20 cellular contexts compared by ENCODE assay signal in the genomic region with DNA sequence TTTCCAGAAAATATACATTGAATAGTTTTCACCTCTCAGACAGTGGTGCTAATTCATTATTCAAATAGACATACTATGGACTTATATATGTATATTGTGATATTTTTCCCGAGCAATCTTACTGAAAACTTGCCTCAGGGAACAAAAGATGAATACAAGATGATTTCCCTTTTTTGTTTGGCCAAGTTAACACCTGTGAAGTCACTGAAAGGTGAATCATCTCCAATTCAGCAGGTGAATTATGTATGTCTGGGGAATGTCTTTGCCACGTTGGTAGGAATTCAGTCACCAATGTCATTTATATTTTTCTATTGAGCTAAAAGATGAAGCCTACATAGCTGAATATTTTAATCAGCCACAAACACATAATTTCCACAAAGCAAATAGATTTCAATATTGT.
DNase-seq lines count a peak whose midpoint lies in the region; ATAC-seq, FAIRE-seq and TF ChIP-seq lines count a peak whose summit lies in the region.
"Had no signal": no experiment of that assay in that cellular context is flagged by ENCODE, and none has a peak within 500 bp of the region (broad histone marks: within the 10 kb centered on the region; RNA-seq: fewer than 3 reads in every experiment).

No MANE protein-coding gene starts in this region.

- H3F3A ChIP-seq in PC-9 (ENCODE audit: insufficient read depth, low read depth) = peaks cover 17% of the 10 kb centered on the region

- CTCF ChIA-PET in PC-9 (lab: Charles Lee) = interaction anchor here (0.6 kb wide), 1 partner anchor 1247 kb away, joined by 14 read pairs; no protein-coding TSS in a partner anchor

- POLR2A ChIA-PET in PC-9 (lab: Charles Lee; ENCODE audit: unreplicated experiment) = interaction anchor here (0.6 to 0.7 kb wide), 3 partner anchors 101 to 1717 kb away, joined by 3 to 9 read pairs (median 4); no protein-coding TSS in a partner anchor

- no peak for ATAC-seq in GM18909 (IDR thresholded peaks at IDR 0.05; ENCODE audit: poor library complexity, unreplicated experiment)
- ATAC-seq in HG03280 (IDR thresholded peaks at IDR 0.05; ENCODE audit: unreplicated experiment) = no peak
- ATAC-seq: GM23338, HCT116, HepG2 had no signal

- intact Hi-C loops in PC-9 (cut with micrococcal nuclease; ENCODE audit: unreplicated experiment) = loop anchor here (5.0 kb wide), 1 partner anchor 305 kb away; no protein-coding TSS in a partner anchor

- no peaks in the 10 kb centered on the region for H3K9me1 ChIP-seq in keratinocyte (ENCODE audit: control insufficient read depth, extremely low read depth, insufficient read depth, low read length)

- BruUV-seq in PC-9 (replicated peaks; lab: Mats Ljungman, UMichigan) = no TSS peak

- H3K4me1 ChIP-seq in PC-9 (replicated peaks; ENCODE audit: insufficient read depth) = peaks cover 28% of the 10 kb centered on the region
- peaks cover 15% of the 10 kb centered on the region for H3K4me1 ChIP-seq in keratinocyte (ENCODE audit: control insufficient read depth, extremely low read depth, insufficient read depth, low read length)
- H3K4me1 ChIP-seq: BLaER1 had no signal

- dilution Hi-C loops in keratinocyte (cut with MboI; ENCODE audit: extremely low pct_ligation_motif_present, low sequenced_read_pairs) = no loop called here

- no peak overlapping the region for H3K9ac ChIP-seq in keratinocyte (ENCODE audit: control insufficient read depth, extremely low read depth, insufficient read depth, low read length)
- H3K9ac ChIP-seq: BLaER1 had no signal

- H3K27me3 ChIP-seq in PC-9 (ENCODE audit: insufficient read depth, low read depth) (no peaks in the 10 kb centered on the region), bronchial epithelial cell (ENCODE audit: control insufficient read depth, insufficient read depth, low read length) (no peaks in the 10 kb centered on the region), keratinocyte (ENCODE audit: control insufficient read depth, extremely low read depth, insufficient read depth, low read length) (no peaks in the 10 kb centered on the region)
- H3K27me3 ChIP-seq: BLaER1 had no signal

- H3K27ac ChIP-seq in PC-9 = peak overlapping the region; percentile 26
- H3K27ac ChIP-seq in keratinocyte (ENCODE audit: control insufficient read depth, insufficient read depth, low read length) = no peak overlapping the region
- H3K27ac ChIP-seq: BLaER1 had no signal

- H3K36me3 ChIP-seq in PC-9 (ENCODE audit: low read depth) (no peaks in the 10 kb centered on the region), bronchial epithelial cell (ENCODE audit: control insufficient read depth, insufficient read depth, low read length) (no peaks in the 10 kb centered on the region), keratinocyte (ENCODE audit: control insufficient read depth in 2 of 2, extremely low read depth in 1 of 2, insufficient read depth in 2 of 2, low read length in 2 of 2) (no peaks in the 10 kb centered on the region)
- H3K36me3 ChIP-seq: BLaER1 had no signal

- H4K20me1 ChIP-seq in PC-9 (ENCODE audit: insufficient read depth) (no peaks in the 10 kb centered on the region), keratinocyte (ENCODE audit: control insufficient read depth, extremely low read depth, insufficient read depth, low read length) (no peaks in the 10 kb centered on the region)
- H4K20me1 ChIP-seq: BLaER1 had no signal

- no peak overlapping the region for H3K4me3 ChIP-seq in PC-9
- no peak overlapping the region for H3K4me3 ChIP-seq in bronchial epithelial cell (ENCODE audit: low read depth, low read length)
- no peak overlapping the region for H3K4me3 ChIP-seq in keratinocyte (ENCODE audit: control insufficient read depth in 2 of 3, extremely low read depth in 1 of 3, insufficient read depth in 2 of 3, low read depth in 1 of 3, low read length in 3 of 3)
- H3K4me3 ChIP-seq: BLaER1, GM23338 had no signal

- H3K9me2 ChIP-seq in PC-9 (ENCODE audit: insufficient read depth) = no peaks in the 10 kb centered on the region

- H2AFZ ChIP-seq in PC-9 (no peak overlapping the region), keratinocyte (ENCODE audit: control insufficient read depth, low read length) (no peak overlapping the region)
- H2AFZ ChIP-seq: GM23338 had no signal

- H3K4me2 ChIP-seq in PC-9 (peak overlapping the region; percentile 27), keratinocyte (ENCODE audit: control insufficient read depth, extremely low read depth, insufficient read depth, low read depth, low read length) (peak overlapping the region; percentile 6)
- H3K4me2 ChIP-seq: BLaER1, GM23338 had no signal

- H3K79me2 ChIP-seq in PC-9 (ENCODE audit: low read depth) = no peaks in the 10 kb centered on the region
- no peaks in the 10 kb centered on the region for H3K79me2 ChIP-seq in keratinocyte (ENCODE audit: control insufficient read depth, insufficient read depth, low read length)

- DNase-seq in HPDE6-E6E7 (ENCODE audit: extremely low spot score) (peak; percentile 44), PC-9 (peak in 1 of 2 experiments; percentile 69), bronchial epithelial cell (ENCODE audit: low read depth) (peak; percentile 81), keratinocyte (ENCODE audit: low read depth, low spot score) (no peak), NCI-H187 treated with DMSO at 0.1 percent for 48 hours (lab: John Stamatoyannopoulos, UW) (no peak)
- DNase-seq: 8988T; CD4-positive, alpha-beta memory T cell; DMS153; DMS79; GDM1; HFFc6 had no signal

- FAIRE-seq in bronchial epithelial cell (lab: Jason Lieb, UNC) (no peak), keratinocyte (lab: Jason Lieb, UNC) (no peak)
- FAIRE-seq: GM12892, GM18507, H54, HepG2 had no signal

- TF ChIP-seq CTCF in PC-9 (conservative IDR thresholded peaks at IDR 0.05) = no peak
- no peak for TF ChIP-seq CTCF in bronchial epithelial cell (IDR thresholded peaks at IDR 0.05; ENCODE audit: insufficient read depth, low read length, severe bottlenecking)
- no peak for TF ChIP-seq CTCF in keratinocyte (optimal IDR thresholded peaks at IDR 0.05 in 1 of 3, IDR thresholded peaks at IDR 0.05 in 1 of 3, conservative IDR thresholded peaks at IDR 0.05 in 1 of 3; ENCODE audit: extremely low read depth in 1 of 3, insufficient read depth in 2 of 3, low read length in 3 of 3)

- H3K9me3 ChIP-seq in PC-9 (ENCODE audit: insufficient read depth, low read depth) = no peaks in the 10 kb centered on the region; the same call in 1 of the 2 replicates
- H3K9me3 ChIP-seq in keratinocyte (ENCODE audit: control insufficient read depth, low read depth, low read length) = no peaks in the 10 kb centered on the region
- H3K9me3 ChIP-seq: BLaER1 had no signal

Comparison
In these comparisons a context has a peak if more than half of its experiments do, and no peak if none do; other contexts are left out.
1. DNase-seq: peak in HPDE6-E6E7 (single experiment) and bronchial epithelial cell (single experiment); none in keratinocyte (single experiment) and NCI-H187 treated with DMSO at 0.1 percent for 48 hours (single experiment).